In the genomic region with DNA sequence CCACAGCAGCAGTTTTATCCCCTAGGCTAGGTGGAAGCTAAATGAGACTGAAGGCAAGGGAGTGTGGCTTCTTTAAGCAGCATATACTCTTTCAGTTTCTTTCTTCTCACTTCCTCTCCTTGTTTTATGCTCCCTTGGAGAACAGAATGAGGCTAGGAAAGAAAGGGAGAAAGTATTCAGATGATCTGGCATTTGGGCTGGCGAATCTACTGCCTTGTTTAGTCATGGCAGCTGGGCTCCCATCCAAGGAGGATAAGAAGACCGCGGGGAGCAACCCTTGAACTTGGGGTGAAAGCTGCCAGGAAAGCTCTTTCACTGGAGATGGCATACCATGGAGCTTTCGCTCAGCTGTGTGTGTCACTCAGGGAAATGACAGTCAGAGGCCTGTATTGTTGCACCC, we compare ENCODE assay signal across 1 cellular context.
TF ChIP-seq lines count a peak whose summit lies in the region.

No MANE protein-coding gene starts in this region.

TF ChIP-seq in liver, 16 proteins besides CTCF, POLR2A, EP300 and RAD21 (continued from another document):
- TF ChIP-seq, protein P1, sequence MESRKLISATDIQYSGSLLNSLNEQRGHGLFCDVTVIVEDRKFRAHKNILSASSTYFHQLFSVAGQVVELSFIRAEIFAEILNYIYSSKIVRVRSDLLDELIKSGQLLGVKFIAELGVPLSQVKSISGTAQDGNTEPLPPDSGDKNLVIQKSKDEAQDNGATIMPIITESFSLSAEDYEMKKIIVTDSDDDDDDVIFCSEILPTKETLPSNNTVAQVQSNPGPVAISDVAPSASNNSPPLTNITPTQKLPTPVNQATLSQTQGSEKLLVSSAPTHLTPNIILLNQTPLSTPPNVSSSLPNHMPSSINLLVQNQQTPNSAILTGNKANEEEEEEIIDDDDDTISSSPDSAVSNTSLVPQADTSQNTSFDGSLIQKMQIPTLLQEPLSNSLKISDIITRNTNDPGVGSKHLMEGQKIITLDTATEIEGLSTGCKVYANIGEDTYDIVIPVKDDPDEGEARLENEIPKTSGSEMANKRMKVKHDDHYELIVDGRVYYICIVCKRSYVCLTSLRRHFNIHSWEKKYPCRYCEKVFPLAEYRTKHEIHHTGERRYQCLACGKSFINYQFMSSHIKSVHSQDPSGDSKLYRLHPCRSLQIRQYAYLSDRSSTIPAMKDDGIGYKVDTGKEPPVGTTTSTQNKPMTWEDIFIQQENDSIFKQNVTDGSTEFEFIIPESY (IDR thresholded peaks at IDR 0.05) = no peak
- TF ChIP-seq HNF4G (IDR thresholded peaks at IDR 0.05) (peak; percentile 27), FOXA2 (IDR thresholded peaks at IDR 0.05) (no peak), YY1 (IDR thresholded peaks at IDR 0.05) (peak; percentile 80), GABPA (IDR thresholded peaks at IDR 0.05 in 1 of 2, conservative IDR thresholded peaks at IDR 0.05 in 1 of 2) (no peak), HNF4A (conservative IDR thresholded peaks at IDR 0.05) (peak; percentile 70 to 79)
- TF ChIP-seq, protein P2, sequence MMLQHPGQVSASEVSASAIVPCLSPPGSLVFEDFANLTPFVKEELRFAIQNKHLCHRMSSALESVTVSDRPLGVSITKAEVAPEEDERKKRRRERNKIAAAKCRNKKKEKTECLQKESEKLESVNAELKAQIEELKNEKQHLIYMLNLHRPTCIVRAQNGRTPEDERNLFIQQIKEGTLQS (IDR thresholded peaks at IDR 0.05) = peak; percentile 15
- TF ChIP-seq, protein P3, sequence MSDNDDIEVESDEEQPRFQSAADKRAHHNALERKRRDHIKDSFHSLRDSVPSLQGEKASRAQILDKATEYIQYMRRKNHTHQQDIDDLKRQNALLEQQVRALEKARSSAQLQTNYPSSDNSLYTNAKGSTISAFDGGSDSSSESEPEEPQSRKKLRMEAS (IDR thresholded peaks at IDR 0.05) = no peak
